In genomic region chr10:63320683-63321082, GRCh38 we compare ENCODE assay signal across 23 cellular contexts.
"Had no signal": no experiment of that assay in that cellular context is flagged by ENCODE, and none has a peak within 500 bp of the region (broad histone marks: within the 10 kb centered on the region; RNA-seq: fewer than 3 reads in every experiment).

No MANE protein-coding gene starts in this region.

- H3K36me3 Mint-ChIP-seq: naive B cell; stimulated activated effector memory CD8-positive, alpha-beta T cell treated with anti-CD3 and anti-CD28 coated beads, Interleukin-12 subunit alpha, Interleukin-12 subunit beta, amount 100 ng/mL, for 72 hours had no signal

- ATAC-seq: effector memory CD8-positive, alpha-beta T cell; gastroesophageal sphincter; lower lobe of right lung; stimulated activated effector memory CD8-positive, alpha-beta T cell treated with anti-CD3 and anti-CD28 coated beads, Interleukin-12 subunit alpha, Interleukin-12 subunit beta, amount 100 ng/mL, for 72 hours; stimulated activated naive CD8-positive, alpha-beta T cell treated with anti-CD3 and anti-CD28 coated beads, Interleukin-15, Interleukin-2, amounts not matched to agents 100 U/mL and 50 U/mL, for 24 hours had no signal

- H3K4me2 ChIP-seq: smooth muscle cell had no signal

- H3K27me3 ChIP-seq: dorsolateral prefrontal cortex, esophagus squamous epithelium, gastroesophageal sphincter, right atrium auricular region, suprapubic skin, thyroid gland had no signal

- H3K27me3 Mint-ChIP-seq: effector memory CD8-positive, alpha-beta T cell; memory B cell; naive B cell; type B pancreatic cell had no signal

- H3K27ac ChIP-seq: dorsolateral prefrontal cortex, esophagus squamous epithelium, gastroesophageal sphincter, left ventricle myocardium inferior, lower lobe of right lung, right atrium auricular region, suprapubic skin, thyroid gland had no signal

- H3K9me3 Mint-ChIP-seq: effector memory CD8-positive, alpha-beta T cell; immature natural killer cell; memory B cell; naive B cell; nephron; stimulated activated effector memory CD8-positive, alpha-beta T cell treated with anti-CD3 and anti-CD28 coated beads, Interleukin-12 subunit alpha, Interleukin-12 subunit beta, amount 100 ng/mL, for 72 hours; type B pancreatic cell had no signal

- H3K27ac Mint-ChIP-seq: effector memory CD8-positive, alpha-beta T cell; immature natural killer cell; memory B cell; naive B cell; nephron; stimulated activated effector memory CD8-positive, alpha-beta T cell treated with anti-CD3 and anti-CD28 coated beads, Interleukin-12 subunit alpha, Interleukin-12 subunit beta, amount 100 ng/mL, for 72 hours; type B pancreatic cell had no signal

- H3K4me1 ChIP-seq: esophagus squamous epithelium, gastroesophageal sphincter, left ventricle myocardium inferior, lower lobe of right lung, suprapubic skin had no signal

- H3K4me3 ChIP-seq: dorsolateral prefrontal cortex, esophagus squamous epithelium, gastroesophageal sphincter, left ventricle myocardium inferior, lower lobe of right lung, right atrium auricular region, smooth muscle cell, suprapubic skin, thyroid gland had no signal

- H3K4me1 Mint-ChIP-seq: immature natural killer cell; nephron; stimulated activated effector memory CD8-positive, alpha-beta T cell treated with anti-CD3 and anti-CD28 coated beads, Interleukin-12 subunit alpha, Interleukin-12 subunit beta, amount 100 ng/mL, for 72 hours had no signal

- H3K36me3 ChIP-seq: esophagus squamous epithelium, gastroesophageal sphincter, left ventricle myocardium inferior, lower lobe of right lung, right atrium auricular region, suprapubic skin, thyroid gland had no signal

- H3K4me3 Mint-ChIP-seq: effector memory CD8-positive, alpha-beta T cell; immature natural killer cell; memory B cell; naive B cell; nephron; stimulated activated effector memory CD8-positive, alpha-beta T cell treated with anti-CD3 and anti-CD28 coated beads, Interleukin-12 subunit alpha, Interleukin-12 subunit beta, amount 100 ng/mL, for 72 hours; type B pancreatic cell had no signal

- DNase-seq: cortex of kidney; dorsolateral prefrontal cortex; effector memory CD8-positive, alpha-beta T cell; esophagus squamous epithelium; foreskin fibroblast; glutamatergic neuron; immature natural killer cell; left ventricle myocardium inferior; lower lobe of right lung; naive B cell; posterior cingulate gyrus; stimulated activated CD4-positive, alpha-beta T cell treated with anti-CD3 and anti-CD28 coated beads, Interleukin-2, amount 100 ng/mL, for 48 hours; stimulated activated CD8-positive, alpha-beta memory T cell treated with anti-CD3 and anti-CD28 coated beads, Interleukin-4, amount 100 ng/mL, for 48 hours; stimulated activated naive CD8-positive, alpha-beta T cell treated with anti-CD3 and anti-CD28 coated beads, Interleukin-15, Interleukin-2, amounts not matched to agents 100 U/mL and 50 U/mL, for 24 hours; thyroid gland had no signal

- H3K9me3 ChIP-seq: esophagus squamous epithelium, gastroesophageal sphincter, left ventricle myocardium inferior, lower lobe of right lung, right atrium auricular region, suprapubic skin, thyroid gland had no signal
